ENCODE assay signal across 17 cellular contexts in genomic region chr18:58507881-58508280, GRCh38.
DNase-seq lines count a peak whose midpoint lies in the region; ATAC-seq and TF ChIP-seq lines count a peak whose summit lies in the region.
"Had no signal": no experiment of that assay in that cellular context is flagged by ENCODE, and none has a peak within 500 bp of the region (broad histone marks: within the 10 kb centered on the region; RNA-seq: fewer than 3 reads in every experiment).

No MANE protein-coding gene starts in this region.

- no peak overlapping the region for H3K27ac ChIP-seq in PC-3 (ENCODE audit: low read length)
- H3K27ac ChIP-seq: 22Rv1, HL-60 had no signal

- no peaks in the 10 kb centered on the region for H3F3A ChIP-seq in PC-3 (ENCODE audit: low read length, unreplicated experiment)

- TF ChIP-seq CTCF in PC-3 (conservative IDR thresholded peaks at IDR 0.05; ENCODE audit: low read depth, low read length) (no peak), progenitor cell of endocrine pancreas (IDR thresholded peaks at IDR 0.05; ENCODE audit: unreplicated experiment) (no peak)

- H3K4me1 Mint-ChIP-seq in progenitor cell of endocrine pancreas (ENCODE audit: low read depth) = peaks cover 2% of the 10 kb centered on the region
- H3K4me1 Mint-ChIP-seq: CD14-positive monocyte had no signal

- no peak overlapping the region for H3K4me3 Mint-ChIP-seq in progenitor cell of endocrine pancreas (ENCODE audit: low read depth)
- H3K4me3 Mint-ChIP-seq: CD14-positive monocyte; CD8-positive, alpha-beta T cell had no signal

- no peaks in the 10 kb centered on the region for H4K20me1 ChIP-seq in PC-3 (ENCODE audit: low read length)

- CTCF ChIA-PET in PC-3 (lab: Charles Lee) = no interaction called here

- H3K4me3 ChIP-seq in PC-3 (ENCODE audit: low read length) = no peak overlapping the region

- H3K9me2 ChIP-seq in PC-3 (replicated peaks; ENCODE audit: low read length) = no peaks in the 10 kb centered on the region

- H3K27me3 ChIP-seq in PC-3 (ENCODE audit: low read length) = no peaks in the 10 kb centered on the region

- no peaks in the 10 kb centered on the region for H3K79me2 ChIP-seq in PC-3 (ENCODE audit: low read length)

- no peaks in the 10 kb centered on the region for H3K9me3 ChIP-seq in PC-3 (ENCODE audit: low read length)

- H3K36me3 Mint-ChIP-seq in progenitor cell of endocrine pancreas (ENCODE audit: insufficient read depth) = no peaks in the 10 kb centered on the region
- H3K36me3 Mint-ChIP-seq: CD14-positive monocyte; CD8-positive, alpha-beta T cell had no signal

- no peak for ATAC-seq in PC-3
- ATAC-seq in esophagus mucosa = peak; percentile 76
- ATAC-seq: CD8-positive, alpha-beta T cell had no signal

- H3K4me1 ChIP-seq in PC-3 (ENCODE audit: insufficient read depth, low read length) = no peaks in the 10 kb centered on the region

- peak overlapping the region; percentile 70 for H3K27ac Mint-ChIP-seq in progenitor cell of endocrine pancreas
- H3K27ac Mint-ChIP-seq: CD14-positive monocyte; CD8-positive, alpha-beta T cell had no signal

- H3K36me3 ChIP-seq in PC-3 (ENCODE audit: low read depth, low read length) = no peaks in the 10 kb centered on the region

- DNase-seq in DMS53 (lab: John Stamatoyannopoulos, UW) (peak; percentile 53), DMS53 treated with DMSO at 0.1 percent for 48 hours (lab: John Stamatoyannopoulos, UW; ENCODE audit: unreplicated experiment) (no peak), PC-3 (peak; percentile 52), progenitor cell of endocrine pancreas (ENCODE audit: low spot score, unreplicated experiment) (no peak), DMS114 treated with DMSO at 0.1 percent for 48 hours (lab: John Stamatoyannopoulos, UW; ENCODE audit: unreplicated experiment) (no peak), SHP77 (lab: John Stamatoyannopoulos, UW) (no peak), H4 (ENCODE audit: low spot score) (no peak)
- DNase-seq: COR-L47, DMS79 treated with DMSO at 0.1 percent for 48 hours, EL, GDM1, H7 had no signal

- no peak overlapping the region for H2AFZ ChIP-seq in PC-3 (ENCODE audit: low read length)

- BruUV-seq in PC-3 (replicated peaks; lab: Mats Ljungman, UMichigan) = no TSS peak

- no peak overlapping the region for H3K4me2 ChIP-seq in PC-3 (ENCODE audit: low read length)

- intact Hi-C loops in PC-3 (cut with micrococcal nuclease) = no loop called here

- peaks cover 3% of the 10 kb centered on the region for H3K27me3 Mint-ChIP-seq in progenitor cell of endocrine pancreas

- peaks cover 4% of the 10 kb centered on the region for H3K9me3 Mint-ChIP-seq in progenitor cell of endocrine pancreas (ENCODE audit: low read depth)
- H3K9me3 Mint-ChIP-seq: CD8-positive, alpha-beta T cell had no signal

- no peak overlapping the region for H3K9ac ChIP-seq in PC-3 (ENCODE audit: low read length)

- POLR2A ChIA-PET in PC-3 (lab: Charles Lee; ENCODE audit: unreplicated experiment) = no interaction called here

Comparison
In these comparisons a context has a peak if more than half of its experiments do, and no peak if none do; other contexts are left out.
1. DNase-seq: peak in DMS53 (single experiment) and PC-3 (single experiment); none in DMS53 treated with DMSO at 0.1 percent for 48 hours (single experiment), progenitor cell of endocrine pancreas (single experiment), DMS114 treated with DMSO at 0.1 percent for 48 hours (single experiment), SHP77 (0 of 2) and H4 (single experiment).